ENCODE assay signal across 1 cellular context in the genomic region with DNA sequence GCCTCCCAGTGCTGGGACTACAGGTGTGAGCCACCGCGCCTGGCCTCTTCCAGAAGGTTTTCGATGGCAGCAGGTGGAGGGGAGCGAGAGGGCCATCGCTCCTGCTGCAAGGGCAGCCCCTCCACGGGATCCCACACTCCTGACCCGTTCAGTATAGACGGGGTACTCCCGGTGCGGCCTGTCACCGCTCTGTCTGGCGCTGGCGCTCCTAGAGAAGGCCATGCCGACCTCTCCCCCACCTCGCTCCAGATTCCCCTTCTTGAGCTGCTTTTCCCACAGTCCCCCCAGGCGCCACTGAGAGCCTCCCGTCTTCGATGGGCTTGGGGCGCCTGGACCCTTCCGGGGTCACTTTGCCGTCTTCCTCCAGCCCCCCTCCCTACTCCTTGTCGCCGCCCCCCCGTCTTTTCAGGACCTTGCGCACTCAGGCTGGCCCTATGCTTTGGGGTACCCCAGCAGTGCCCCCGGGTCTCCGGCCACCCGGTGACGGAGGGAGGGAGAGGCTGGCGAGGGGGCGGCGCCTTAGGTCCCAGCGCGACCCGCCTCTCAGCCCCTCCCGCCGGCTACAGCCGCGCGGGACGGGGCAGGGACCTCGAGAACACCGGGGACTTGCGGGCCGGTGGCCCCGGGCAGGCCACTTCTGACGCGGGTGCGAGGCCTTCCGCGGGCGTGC.
TF ChIP-seq lines count a peak whose summit lies in the region.

No MANE protein-coding gene starts in this region.

TF ChIP-seq in H1, 55 proteins besides CTCF, POLR2A, EP300 and RAD21:
- TF ChIP-seq NRF1 (IDR thresholded peaks at IDR 0.05; ENCODE audit: low read depth, low read length) (no peak), KDM4A (IDR thresholded peaks at IDR 0.05; ENCODE audit: low read depth, low read length, severe bottlenecking) (peak; percentile 67)
TF ChIP-seq in H1: peak in this region for 1.
